32 cellular contexts compared by ENCODE assay signal in genomic region chr19:39270091-39270871, GRCh38. TPM values are rescaled to one million over a fixed set of nuclear protein-coding genes. Genes with fewer than 3 reads are reported as not detected.
DNase-seq lines count a peak whose midpoint lies in the region; ATAC-seq and TF ChIP-seq lines count a peak whose summit lies in the region.
"Had no signal": no experiment of that assay in that cellular context is flagged by ENCODE, and none has a peak within 500 bp of the region (broad histone marks: within the 10 kb centered on the region; RNA-seq: fewer than 3 reads in every experiment).

No MANE protein-coding gene starts in this region.

- no peak overlapping the region for H2AFZ ChIP-seq in osteoblast (ENCODE audit: low read length)
- H2AFZ ChIP-seq: hepatocyte had no signal

- DNase-seq in EH (ENCODE audit: low read depth) (peak; percentile 30), MG63 (peak; percentile 57), choroid plexus epithelial cell (ENCODE audit: low read depth) (peak; percentile 28), osteoblast (ENCODE audit: insufficient read length, low spot score, missing footprints) (peak; percentile 51), immature natural killer cell (no peak)
- no peak for DNase-seq in stimulated activated CD4-positive, alpha-beta T cell treated with anti-CD3 and anti-CD28 coated beads, Interleukin-15, amount 100 ng/mL, for 24 hours
- no peak for DNase-seq in effector memory CD4-positive, alpha-beta T cell
- DNase-seq: activated CD4-positive, alpha-beta T cell treated with anti-CD3 and anti-CD28 coated beads for 1 hour; activated effector memory CD4-positive, alpha-beta T cell treated with anti-CD3 and anti-CD28 coated beads, Interleukin-2, amount 50 U/mL, for 16 hours; activated naive CD8-positive, alpha-beta T cell treated with anti-CD3 and anti-CD28 coated beads for 36 hours; CD4-positive, CD25-positive, alpha-beta regulatory T cell; cortex of kidney; DMS 273 treated with DMSO at 0.1 percent for 48 hours; endodermal cell; gastrocnemius medialis; left lung; NCI-H1048; NCI-H1694; OCI-M1; T-helper 2 cell had no signal

- H3K27me3 ChIP-seq in MG63: no peaks in the 10 kb centered on the region
- H3K27me3 ChIP-seq in osteoblast (ENCODE audit: insufficient read depth, low read length): peaks cover 15% of the 10 kb centered on the region
- no peaks in the 10 kb centered on the region for H3K27me3 ChIP-seq in effector memory CD4-positive, alpha-beta T cell (replicated peaks; ENCODE audit: control insufficient read depth, insufficient read depth, low read length, poor library complexity, severe bottlenecking)

- H3K36me3 ChIP-seq in MG63: no peaks in the 10 kb centered on the region
- no peaks in the 10 kb centered on the region for H3K36me3 ChIP-seq in osteoblast (ENCODE audit: insufficient read depth, low read length)
- no peaks in the 10 kb centered on the region for H3K36me3 ChIP-seq in effector memory CD4-positive, alpha-beta T cell (ENCODE audit: control insufficient read depth, insufficient read depth, low read length)
- H3K36me3 ChIP-seq: esophagus muscularis mucosa, gastrocnemius medialis, left lung had no signal

- no peaks in the 10 kb centered on the region for H3K4me1 ChIP-seq in osteoblast (ENCODE audit: insufficient read depth, low read length)
- H3K4me1 ChIP-seq in effector memory CD4-positive, alpha-beta T cell (ENCODE audit: control insufficient read depth, insufficient read depth, low read length, poor library complexity, severe bottlenecking): no peaks in the 10 kb centered on the region
- H3K4me1 ChIP-seq: gastrocnemius medialis, left lung had no signal

- H3K27me3 Mint-ChIP-seq in immature natural killer cell (ENCODE audit: low read depth in 3 of 3): peaks cover 0 to 8% (median 5%) of the 10 kb centered on the region in 3 donors

- H3K27ac ChIP-seq in osteoblast (ENCODE audit: low read depth, low read length): no peak overlapping the region
- H3K27ac ChIP-seq in effector memory CD4-positive, alpha-beta T cell (ENCODE audit: insufficient read depth, low read length, poor library complexity, severe bottlenecking): no peak overlapping the region
- H3K27ac ChIP-seq: esophagus muscularis mucosa, gastrocnemius medialis, hepatocyte, left lung, SK-N-MC, skin epidermis had no signal

- no peaks in the 10 kb centered on the region for H3K79me2 ChIP-seq in osteoblast (ENCODE audit: insufficient read depth, low read length)
- H3K79me2 ChIP-seq: hepatocyte had no signal

- H3K27ac Mint-ChIP-seq in immature natural killer cell: no peak overlapping the region
- H3K27ac Mint-ChIP-seq: activated naive CD8-positive, alpha-beta T cell treated with anti-CD3 and anti-CD28 coated beads for 36 hours; endodermal cell; stimulated activated naive CD8-positive, alpha-beta T cell treated with anti-CD3 and anti-CD28 coated beads, Interleukin-15, Interleukin-2, amounts not matched to agents 100 ng/mL and 50 ng/mL, for 24 hours had no signal

- no peaks in the 10 kb centered on the region for H4K20me1 ChIP-seq in osteoblast (ENCODE audit: insufficient read depth, low read length)

- H3K9me3 ChIP-seq in MG63: no peaks in the 10 kb centered on the region
- H3K9me3 ChIP-seq in osteoblast (ENCODE audit: low read depth, low read length): no peaks in the 10 kb centered on the region
- H3K9me3 ChIP-seq in effector memory CD4-positive, alpha-beta T cell (ENCODE audit: control insufficient read depth, low read length): no peaks in the 10 kb centered on the region
- H3K9me3 ChIP-seq: esophagus muscularis mucosa, gastrocnemius medialis, left lung had no signal

- H3K4me1 Mint-ChIP-seq in immature natural killer cell: peaks cover 0 to 3% of the 10 kb centered on the region in 2 donors
- H3K4me1 Mint-ChIP-seq: activated naive CD8-positive, alpha-beta T cell treated with anti-CD3 and anti-CD28 coated beads for 36 hours; CD4-positive, CD25-positive, alpha-beta regulatory T cell; endodermal cell had no signal

- ATAC-seq in HG02884 (IDR thresholded peaks at IDR 0.05; ENCODE audit: unreplicated experiment): no peak
- ATAC-seq: gastrocnemius medialis, HCT116, HepG2, left lung had no signal

- no peak overlapping the region for H3K4me3 Mint-ChIP-seq in immature natural killer cell
- H3K4me3 Mint-ChIP-seq: activated naive CD8-positive, alpha-beta T cell treated with anti-CD3 and anti-CD28 coated beads for 36 hours; endodermal cell; stimulated activated naive CD8-positive, alpha-beta T cell treated with anti-CD3 and anti-CD28 coated beads, Interleukin-15, Interleukin-2, amounts not matched to agents 100 ng/mL and 50 ng/mL, for 24 hours had no signal

- H3K4me3 ChIP-seq in MG63 (no peak overlapping the region), choroid plexus epithelial cell (ENCODE audit: low read depth, low read length) (no peak overlapping the region), osteoblast (ENCODE audit: insufficient read depth, low read length) (no peak overlapping the region)
- H3K4me3 ChIP-seq in effector memory CD4-positive, alpha-beta T cell (ENCODE audit: insufficient read depth, low read depth, low read length, poor library complexity, severe bottlenecking): no peak overlapping the region
- H3K4me3 ChIP-seq: esophagus muscularis mucosa, gastrocnemius medialis, hepatocyte, left lung, SK-N-MC, skin epidermis had no signal

- H3K9me3 Mint-ChIP-seq in immature natural killer cell: no peaks in the 10 kb centered on the region
- H3K9me3 Mint-ChIP-seq: activated naive CD8-positive, alpha-beta T cell treated with anti-CD3 and anti-CD28 coated beads for 36 hours; CD4-positive, CD25-positive, alpha-beta regulatory T cell; endodermal cell; stimulated activated naive CD8-positive, alpha-beta T cell treated with anti-CD3 and anti-CD28 coated beads, Interleukin-15, Interleukin-2, amounts not matched to agents 100 ng/mL and 50 ng/mL, for 24 hours had no signal

- peaks cover 0 to 4% (median 0%) of the 10 kb centered on the region in 3 donors for H3K36me3 Mint-ChIP-seq in immature natural killer cell
- H3K36me3 Mint-ChIP-seq: activated naive CD8-positive, alpha-beta T cell treated with anti-CD3 and anti-CD28 coated beads for 36 hours; CD4-positive, CD25-positive, alpha-beta regulatory T cell had no signal

- no peak overlapping the region for H3K4me2 ChIP-seq in osteoblast (ENCODE audit: insufficient read depth, low read length)
- H3K4me2 ChIP-seq: hepatocyte had no signal

- TF ChIP-seq CTCF in choroid plexus epithelial cell (conservative IDR thresholded peaks at IDR 0.05; ENCODE audit: low read depth, low read length): no peak
- no peak for TF ChIP-seq CTCF in osteoblast (IDR thresholded peaks at IDR 0.05; ENCODE audit: extremely low read depth, low read depth, low read length)

RNA-seq across cellular contexts. Expression of gene IFNL2, which starts 2.1 kb away (rescaled TPM):
- not detected in 2 replicates for total RNA-seq in MG63 (2014; rRNA removed; shearing (Covaris generic); ENCODE audit: low replicate concordance)
- total RNA-seq in osteoblast: not detected in 2 replicates
- polyA plus RNA-seq in immature natural killer cell: not detected
- total RNA-seq: activated naive CD8-positive, alpha-beta T cell treated with anti-CD3 and anti-CD28 coated beads for 36 hours; astrocyte; cardiac septum; CD4-positive, CD25-positive, alpha-beta regulatory T cell; endodermal cell; esophagus muscularis mucosa; gastrocnemius medialis; hepatocyte; HepG2; left lung; LHCN-M2; pulmonary artery endothelial cell had no signal
- polyA plus RNA-seq: CD4-positive, CD25-positive, alpha-beta regulatory T cell; hepatocyte; HepG2 had no signal

RNA-seq across cellular contexts. Expression of gene IFNL4, which starts 21.6 kb away (rescaled TPM):
- not detected in 2 replicates for total RNA-seq in MG63 (2014; rRNA removed; shearing (Covaris generic); ENCODE audit: low replicate concordance)
- not detected in 2 replicates for total RNA-seq in osteoblast
- under 1 TPM in 1 of 3 donors, not detected in 2; 0.45 TPM for polyA plus RNA-seq in immature natural killer cell
- total RNA-seq: astrocyte; cardiac septum; CD4-positive, CD25-positive, alpha-beta regulatory T cell; endodermal cell; esophagus muscularis mucosa; gastrocnemius medialis; hepatocyte; HepG2; left lung; LHCN-M2; pulmonary artery endothelial cell had no signal
- polyA plus RNA-seq: CD4-positive, CD25-positive, alpha-beta regulatory T cell; hepatocyte; HepG2 had no signal

RNA-seq across cellular contexts. Expression of gene IFNL3, which starts 25.5 kb away (rescaled TPM):
- not detected in 2 replicates for total RNA-seq in MG63 (2014; rRNA removed; shearing (Covaris generic); ENCODE audit: low replicate concordance)
- not detected in 2 replicates for total RNA-seq in osteoblast
- polyA plus RNA-seq in immature natural killer cell: not detected
- total RNA-seq: activated naive CD8-positive, alpha-beta T cell treated with anti-CD3 and anti-CD28 coated beads for 36 hours; astrocyte; cardiac septum; CD4-positive, CD25-positive, alpha-beta regulatory T cell; endodermal cell; esophagus muscularis mucosa; gastrocnemius medialis; hepatocyte; HepG2; left lung; LHCN-M2; pulmonary artery endothelial cell had no signal
- polyA plus RNA-seq: CD4-positive, CD25-positive, alpha-beta regulatory T cell; hepatocyte; HepG2 had no signal

RNA-seq across cellular contexts. Expression of gene IFNL1, which starts 25.9 kb away (rescaled TPM):
- not detected in 2 replicates for total RNA-seq in MG63 (2014; rRNA removed; shearing (Covaris generic); ENCODE audit: low replicate concordance)
- total RNA-seq in osteoblast: not detected in 2 replicates
- polyA plus RNA-seq in immature natural killer cell: 1 to 10 TPM; 2.2 to 4.8 (median 2.3) TPM
- total RNA-seq: activated naive CD8-positive, alpha-beta T cell treated with anti-CD3 and anti-CD28 coated beads for 36 hours; cardiac septum; CD4-positive, CD25-positive, alpha-beta regulatory T cell; endodermal cell; esophagus muscularis mucosa; gastrocnemius medialis; hepatocyte; HepG2; left lung; LHCN-M2; pulmonary artery endothelial cell had no signal
- polyA plus RNA-seq: CD4-positive, CD25-positive, alpha-beta regulatory T cell; hepatocyte; HepG2 had no signal

RNA-seq across cellular contexts. Expression of gene LRFN1, which starts 50.4 kb away (rescaled TPM):
- 0.07 and 0.23 TPM in 2 replicates for total RNA-seq in MG63 (2014; rRNA removed; shearing (Covaris generic); ENCODE audit: low replicate concordance)
- total RNA-seq in osteoblast: under 0.01 and 0.36 TPM in 2 replicates
- 10 to 100 TPM in 1 of 3 donors, 1 to 10 TPM in 2; 4.8 to 16.0 (median 5.4) TPM for polyA plus RNA-seq in immature natural killer cell
- total RNA-seq: LHCN-M2 had no signal
- polyA plus RNA-seq: HepG2 had no signal

Comparison
In these comparisons a context has a peak if more than half of its experiments do, and no peak if none do; other contexts are left out.
1. DNase-seq: peak in EH (single experiment), MG63 (single experiment), choroid plexus epithelial cell (single experiment) and osteoblast (single experiment); none in stimulated activated CD4-positive, alpha-beta T cell treated with anti-CD3 and anti-CD28 coated beads, Interleukin-15, amount 100 ng/mL, for 24 hours (single experiment), immature natural killer cell (0 of 3) and effector memory CD4-positive, alpha-beta T cell (0 of 3).